Comparison of ENCODE assay signal across 8 cellular contexts in the genomic region with DNA sequence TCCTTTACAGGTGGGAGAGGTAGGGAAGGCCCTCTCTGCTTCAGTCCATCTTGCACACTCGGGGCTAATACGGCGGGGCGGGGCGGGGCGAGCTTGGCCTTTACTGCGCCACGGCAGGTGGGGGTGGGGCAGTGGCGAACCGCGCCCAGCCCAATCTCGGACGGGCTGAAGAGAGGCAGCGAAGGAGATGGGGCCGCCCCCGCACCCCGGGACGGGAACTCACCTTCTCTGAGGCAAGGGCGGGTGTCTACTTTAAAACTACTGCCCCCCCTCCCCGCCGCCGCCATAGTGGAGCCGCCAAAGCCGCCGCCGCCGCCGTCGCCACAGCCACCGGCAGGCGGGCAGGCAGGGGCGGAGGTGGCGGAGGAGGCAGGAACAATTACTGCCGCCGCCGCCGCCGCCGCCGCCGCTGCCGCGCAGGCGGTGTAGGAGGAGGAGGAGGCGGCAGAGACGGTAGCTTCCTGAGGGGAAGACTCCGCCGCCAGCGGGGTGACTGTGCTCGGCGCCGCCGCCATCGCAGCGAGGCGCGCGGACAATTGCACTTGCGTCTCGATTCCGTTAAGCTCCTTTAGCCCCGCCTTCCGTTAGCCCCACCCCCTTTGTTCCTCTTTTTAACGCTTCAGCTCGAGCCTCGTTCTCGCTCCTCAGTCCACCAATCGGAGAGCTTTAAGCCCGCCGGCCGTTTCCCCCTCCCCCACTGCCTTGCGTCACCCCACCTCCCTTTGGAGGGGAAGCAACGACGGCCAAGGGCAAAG. TPM values are rescaled to one million over a fixed set of nuclear protein-coding genes. Genes with fewer than 3 reads are reported as not detected.
DNase-seq lines count a peak whose midpoint lies in the region; ATAC-seq and TF ChIP-seq lines count a peak whose summit lies in the region.

ZMAT1 (minus strand) TSS at position 534 of the 755 bp plus-strand sequence; CDS start at position 515, 19 bp downstream.

- no peaks in the 10 kb centered on the region for H3K4me1 ChIP-seq in mononuclear cell (ENCODE audit: insufficient read depth, low read length)

- H3K4me3 ChIP-seq in epithelial cell of esophagus (ENCODE audit: low read length) (peak within 1 kb of the TSS; percentile 35), mononuclear cell (ENCODE audit: low read length) (peak within 1 kb of the TSS; percentile 43)

- H3K27me3 ChIP-seq in mononuclear cell (ENCODE audit: insufficient read depth, low read length) = no peaks in the 10 kb centered on the region

- no peak for TF ChIP-seq CTCF in epithelial cell of esophagus (IDR thresholded peaks at IDR 0.05; ENCODE audit: insufficient read depth, low read depth, low read length, missing control alignments)

- peak; percentile 52 for DNase-seq in COLO668 (lab: John Stamatoyannopoulos, UW; ENCODE audit: unreplicated experiment)
- peak; percentile 89 for DNase-seq in HS-27A (ENCODE audit: low read depth)
- peak; percentile 78 for DNase-seq in NK-92 treated with Interleukin-12 subunit alpha and Interleukin-12 subunit beta, amount 100 ng/mL, for 24 hours (lab: John Stamatoyannopoulos, UW)
- peak; percentile 86 for DNase-seq in activated CD8-positive, alpha-beta memory T cell treated with anti-CD3 and anti-CD28 coated beads, Interleukin-2, amount 50 U/mL, for 24 hours (ENCODE audit: extremely low read depth)
- DNase-seq in epithelial cell of esophagus (ENCODE audit: low read depth) = peak; percentile 54
- peak; percentile 69 to 86 for DNase-seq in stimulated activated CD8-positive, alpha-beta memory T cell treated with anti-CD3 and anti-CD28 coated beads, Interleukin-2, amount 100 ng/mL, for 48 hours (ENCODE audit: low read depth in 2 of 2)

- H3K9me3 ChIP-seq in mononuclear cell (ENCODE audit: low read depth, low read length) = no peaks in the 10 kb centered on the region

- ATAC-seq in GM19467 (IDR thresholded peaks at IDR 0.05; ENCODE audit: unreplicated experiment) = peak; percentile 78

RNA-seq across cellular contexts. Expression of gene ZMAT1, which starts in this region (rescaled TPM):
- 10.2 TPM for total RNA-seq in mononuclear cell

Comparison
In these comparisons a context has a peak if more than half of its experiments do, and no peak if none do; other contexts are left out.
1. Peak in every context shown above with its lines: DNase-seq, ATAC-seq and H3K4me3 ChIP-seq.